ENCODE assay signal across 10 cellular contexts in genomic region chr12:11228268-11228879, GRCh38. TPM values are rescaled to one million over a fixed set of nuclear protein-coding genes. Genes with fewer than 3 reads are reported as not detected.
A peak's percentile ranks its signal among the peaks of the same experiment; 100 is the strongest.
DNase-seq lines count a peak whose midpoint lies in the region; ATAC-seq and TF ChIP-seq lines count a peak whose summit lies in the region.
"Had no signal": no experiment of that assay in that cellular context is flagged by ENCODE, and none has a peak within 500 bp of the region (broad histone marks: within the 10 kb centered on the region; RNA-seq: fewer than 3 reads in every experiment).

No MANE protein-coding gene starts in this region.

- no peak overlapping the region for H3K27ac Mint-ChIP-seq in GM23338
- H3K27ac Mint-ChIP-seq in stimulated activated memory B cell treated with anti-CD40 and anti-IgM and Interleukin-4, amounts not matched to agents 10 μg/mL and 1 μg/mL and 100 μg/mL, for 72 hours, result no peak overlapping the region
- H3K27ac Mint-ChIP-seq: activated naive CD4-positive, alpha-beta T cell treated with anti-CD3 and anti-CD28 coated beads, Interleukin-2, amount 50 U/mL, for 24 hours had no signal

- no peaks in the 10 kb centered on the region for H3K36me3 Mint-ChIP-seq in GM23338 (ENCODE audit: low read depth)
- peaks cover 12% of the 10 kb centered on the region for H3K36me3 Mint-ChIP-seq in stimulated activated memory B cell treated with anti-CD40 and anti-IgM and Interleukin-4, amounts not matched to agents 10 μg/mL and 1 μg/mL and 100 μg/mL, for 72 hours

- H3K9me3 Mint-ChIP-seq in GM23338, result no peaks in the 10 kb centered on the region
- H3K9me3 Mint-ChIP-seq in stimulated activated memory B cell treated with anti-CD40 and anti-IgM and Interleukin-4, amounts not matched to agents 10 μg/mL and 1 μg/mL and 100 μg/mL, for 72 hours, result no peaks in the 10 kb centered on the region
- H3K9me3 Mint-ChIP-seq: activated naive CD4-positive, alpha-beta T cell treated with anti-CD3 and anti-CD28 coated beads, Interleukin-2, amount 50 U/mL, for 24 hours had no signal

- no peak overlapping the region for H3K27ac ChIP-seq in GM23338 (ENCODE audit: low read depth)
- H3K27ac ChIP-seq: BLaER1 treated with 17β-estradiol and CSF1 and Interleukin-3, amounts not matched to agents 10 nM and 100 nM had no signal

- H4K20me1 ChIP-seq in GM23338 (replicated peaks; ENCODE audit: insufficient read depth), result no peaks in the 10 kb centered on the region
- H4K20me1 ChIP-seq: BLaER1 treated with 17β-estradiol and CSF1 and Interleukin-3, amounts not matched to agents 10 nM and 100 nM had no signal

- H3K27me3 Mint-ChIP-seq in GM23338 (ENCODE audit: insufficient read depth, low read depth, poor library complexity), result no peaks in the 10 kb centered on the region
- no peaks in the 10 kb centered on the region for H3K27me3 Mint-ChIP-seq in stimulated activated memory B cell treated with anti-CD40 and anti-IgM and Interleukin-4, amounts not matched to agents 10 μg/mL and 1 μg/mL and 100 μg/mL, for 72 hours
- H3K27me3 Mint-ChIP-seq: activated naive CD4-positive, alpha-beta T cell treated with anti-CD3 and anti-CD28 coated beads, Interleukin-2, amount 50 U/mL, for 24 hours had no signal

- H3K4me1 Mint-ChIP-seq in GM23338, result no peaks in the 10 kb centered on the region
- no peaks in the 10 kb centered on the region for H3K4me1 Mint-ChIP-seq in stimulated activated memory B cell treated with anti-CD40 and anti-IgM and Interleukin-4, amounts not matched to agents 10 μg/mL and 1 μg/mL and 100 μg/mL, for 72 hours
- H3K4me1 Mint-ChIP-seq: activated naive CD4-positive, alpha-beta T cell treated with anti-CD3 and anti-CD28 coated beads, Interleukin-2, amount 50 U/mL, for 24 hours had no signal

- peak; percentile 10 to 46 for DNase-seq in NCI-H2081 (lab: John Stamatoyannopoulos, UW)
- DNase-seq in NCI-H2081 treated with DMSO at 0.1 percent for 48 hours (lab: John Stamatoyannopoulos, UW), result no peak
- peak; percentile 83 for DNase-seq in GM23338 (ENCODE audit: low spot score)
- DNase-seq in NCI-H1694 (lab: John Stamatoyannopoulos, UW), result peak; percentile 63
- peak; percentile 26 to 47 for DNase-seq in activated CD4-positive, alpha-beta T cell treated with anti-CD3 and anti-CD28 coated beads, Interleukin-2, amount 50 U/mL, for 48 hours
- peak; percentile 31 for DNase-seq in glomerular endothelial cell (ENCODE audit: extremely low read depth, low read depth, low spot score)
- DNase-seq in smooth muscle cell of the brain vasculature (ENCODE audit: low read depth, low spot score), result peak; percentile 49

- H3K27me3 ChIP-seq in GM23338 (ENCODE audit: insufficient read depth), result no peaks in the 10 kb centered on the region
- H3K27me3 ChIP-seq: BLaER1 treated with 17β-estradiol and CSF1 and Interleukin-3, amounts not matched to agents 10 nM and 100 nM had no signal

- peak overlapping the region; percentile 34; the same call in 1 of the 2 replicates for H2AFZ ChIP-seq in GM23338

- no peaks in the 10 kb centered on the region for H3K36me3 ChIP-seq in GM23338 (ENCODE audit: insufficient read depth)
- H3K36me3 ChIP-seq: BLaER1 treated with 17β-estradiol and CSF1 and Interleukin-3, amounts not matched to agents 10 nM and 100 nM had no signal

- no peak overlapping the region for H3K4me2 ChIP-seq in GM23338
- H3K4me2 ChIP-seq: BLaER1 treated with 17β-estradiol and CSF1 and Interleukin-3, amounts not matched to agents 10 nM and 100 nM had no signal

- H3K79me2 ChIP-seq in GM23338 (replicated peaks; ENCODE audit: insufficient read depth), result no peaks in the 10 kb centered on the region

- no peak overlapping the region for H3K4me3 ChIP-seq in GM23338
- H3K4me3 ChIP-seq: BLaER1 treated with 17β-estradiol and CSF1 and Interleukin-3, amounts not matched to agents 10 nM and 100 nM had no signal

- H3K4me3 Mint-ChIP-seq in GM23338, result no peak overlapping the region
- no peak overlapping the region for H3K4me3 Mint-ChIP-seq in stimulated activated memory B cell treated with anti-CD40 and anti-IgM and Interleukin-4, amounts not matched to agents 10 μg/mL and 1 μg/mL and 100 μg/mL, for 72 hours
- H3K4me3 Mint-ChIP-seq: activated naive CD4-positive, alpha-beta T cell treated with anti-CD3 and anti-CD28 coated beads, Interleukin-2, amount 50 U/mL, for 24 hours had no signal

- no peaks in the 10 kb centered on the region for H3F3A ChIP-seq in GM23338 (replicated peaks; ENCODE audit: low read depth)

- no peaks in the 10 kb centered on the region for H3K9me2 ChIP-seq in GM23338 (ENCODE audit: insufficient read depth)

- no peaks in the 10 kb centered on the region for H3K4me1 ChIP-seq in GM23338 (ENCODE audit: insufficient read depth)
- H3K4me1 ChIP-seq: BLaER1 treated with 17β-estradiol and CSF1 and Interleukin-3, amounts not matched to agents 10 nM and 100 nM had no signal

- peak; percentile 84 to 96 for TF ChIP-seq CTCF in GM23338 (conservative IDR thresholded peaks at IDR 0.05; ENCODE audit: low read depth in 2 of 2)

- ATAC-seq in GM23338, result peak; percentile 99
- no peak for ATAC-seq in stimulated activated memory B cell treated with anti-CD40 and anti-IgM and Interleukin-4, amounts not matched to agents 10 μg/mL and 1 μg/mL and 100 μg/mL, for 72 hours

TF ChIP-seq in GM23338, 12 proteins besides CTCF, POLR2A, EP300 and RAD21 (continues in another document):
- TF ChIP-seq, protein P1, sequence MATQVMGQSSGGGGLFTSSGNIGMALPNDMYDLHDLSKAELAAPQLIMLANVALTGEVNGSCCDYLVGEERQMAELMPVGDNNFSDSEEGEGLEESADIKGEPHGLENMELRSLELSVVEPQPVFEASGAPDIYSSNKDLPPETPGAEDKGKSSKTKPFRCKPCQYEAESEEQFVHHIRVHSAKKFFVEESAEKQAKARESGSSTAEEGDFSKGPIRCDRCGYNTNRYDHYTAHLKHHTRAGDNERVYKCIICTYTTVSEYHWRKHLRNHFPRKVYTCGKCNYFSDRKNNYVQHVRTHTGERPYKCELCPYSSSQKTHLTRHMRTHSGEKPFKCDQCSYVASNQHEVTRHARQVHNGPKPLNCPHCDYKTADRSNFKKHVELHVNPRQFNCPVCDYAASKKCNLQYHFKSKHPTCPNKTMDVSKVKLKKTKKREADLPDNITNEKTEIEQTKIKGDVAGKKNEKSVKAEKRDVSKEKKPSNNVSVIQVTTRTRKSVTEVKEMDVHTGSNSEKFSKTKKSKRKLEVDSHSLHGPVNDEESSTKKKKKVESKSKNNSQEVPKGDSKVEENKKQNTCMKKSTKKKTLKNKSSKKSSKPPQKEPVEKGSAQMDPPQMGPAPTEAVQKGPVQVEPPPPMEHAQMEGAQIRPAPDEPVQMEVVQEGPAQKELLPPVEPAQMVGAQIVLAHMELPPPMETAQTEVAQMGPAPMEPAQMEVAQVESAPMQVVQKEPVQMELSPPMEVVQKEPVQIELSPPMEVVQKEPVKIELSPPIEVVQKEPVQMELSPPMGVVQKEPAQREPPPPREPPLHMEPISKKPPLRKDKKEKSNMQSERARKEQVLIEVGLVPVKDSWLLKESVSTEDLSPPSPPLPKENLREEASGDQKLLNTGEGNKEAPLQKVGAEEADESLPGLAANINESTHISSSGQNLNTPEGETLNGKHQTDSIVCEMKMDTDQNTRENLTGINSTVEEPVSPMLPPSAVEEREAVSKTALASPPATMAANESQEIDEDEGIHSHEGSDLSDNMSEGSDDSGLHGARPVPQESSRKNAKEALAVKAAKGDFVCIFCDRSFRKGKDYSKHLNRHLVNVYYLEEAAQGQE (IDR thresholded peaks at IDR 0.05; ENCODE audit: unreplicated experiment), result no peak
- TF ChIP-seq ZNF114 (CRISPR knock-in tag; IDR thresholded peaks at IDR 0.05), result no peak
- TF ChIP-seq POLR2AphosphoS5 (IDR thresholded peaks at IDR 0.05; ENCODE audit: low read depth), result no peak
- no peak for TF ChIP-seq CREB1 (CRISPR knock-in tag; IDR thresholded peaks at IDR 0.05; ENCODE audit: low read depth)
- no peak for TF ChIP-seq EZH2phosphoT487 (IDR thresholded peaks at IDR 0.05; ENCODE audit: unreplicated experiment)

RNA-seq across cellular contexts. Expression of gene PRB3, which starts 41.1 kb away (rescaled TPM):
- total RNA-seq in GM23338 (2014; rRNA removed; shearing (Covaris generic)), result not detected in 2 replicates
- polyA plus RNA-seq in GM23338 (2016; fragmentation: Nextera tagmentation; extraction: Ambion mirVana), result 3.0 TPM in 2 replicates
- not detected in 2 replicates for total RNA-seq in glomerular endothelial cell

RNA-seq across cellular contexts. Expression of gene TAS2R42, which starts 41.6 kb away (rescaled TPM):
- 0.38 TPM in 1 of 2 replicates, not detected in the other for total RNA-seq in GM23338 (2014; rRNA removed; shearing (Covaris generic))
- polyA plus RNA-seq in GM23338 (2016; fragmentation: Nextera tagmentation; extraction: Ambion mirVana), result not detected in 2 replicates
- total RNA-seq in glomerular endothelial cell, result not detected in 2 replicates

RNA-seq across cellular contexts. Expression of gene SMIM10L1, which starts 57.4 kb away (rescaled TPM):
- 9.0 and 9.3 TPM in 2 replicates for total RNA-seq in GM23338 (2014; rRNA removed; shearing (Covaris generic))
- polyA plus RNA-seq in GM23338 (2016; fragmentation: Nextera tagmentation; extraction: Ambion mirVana), result 22.0 and 22.6 TPM in 2 replicates
- 5.8 and 9.7 TPM in 2 replicates for total RNA-seq in glomerular endothelial cell
